ENCODE assay signal across 25 cellular contexts in the genomic region with DNA sequence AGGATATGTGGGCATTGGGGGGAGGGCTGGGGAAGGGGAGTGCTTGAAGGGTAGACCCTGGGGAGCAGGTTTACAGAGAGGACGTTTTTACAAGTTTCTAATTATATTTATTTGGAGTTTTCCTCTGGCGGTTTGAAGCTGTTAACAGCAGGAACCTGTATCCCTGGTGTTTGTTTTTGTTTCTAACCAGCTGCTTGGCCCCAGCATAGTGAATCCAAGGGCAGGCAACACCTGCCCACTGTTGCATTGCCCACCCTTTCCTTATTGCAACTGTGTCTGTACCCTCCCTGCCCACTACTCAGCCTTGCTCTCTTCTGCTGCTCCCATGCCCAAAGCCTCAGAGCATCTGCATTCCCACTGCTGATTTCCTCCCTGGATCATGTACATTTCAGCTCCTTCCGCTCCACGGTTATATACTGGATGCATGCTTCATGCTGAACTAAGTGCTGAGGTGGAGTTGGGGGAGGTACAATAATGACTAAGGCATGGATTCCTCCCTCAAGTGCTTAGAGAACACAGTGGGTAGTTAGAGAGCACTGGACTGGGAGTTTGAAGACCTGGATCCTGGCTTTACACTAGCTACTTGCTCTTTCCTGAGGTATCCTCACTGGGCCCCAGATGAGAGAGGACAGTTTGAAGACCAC. TPM values are rescaled to one million over a fixed set of nuclear protein-coding genes. Genes with fewer than 3 reads are reported as not detected.
DNase-seq lines count a peak whose midpoint lies in the region; ATAC-seq and TF ChIP-seq lines count a peak whose summit lies in the region.
"Had no signal": no experiment of that assay in that cellular context is flagged by ENCODE, and none has a peak within 500 bp of the region (broad histone marks: within the 10 kb centered on the region; RNA-seq: fewer than 3 reads in every experiment).

No MANE protein-coding gene starts in this region.

- H3K27ac Mint-ChIP-seq in Calu3 (ENCODE audit: unreplicated experiment): no peak overlapping the region
- H3K27ac Mint-ChIP-seq: activated CD8-positive, alpha-beta T cell treated with anti-CD3 and anti-CD28 coated beads for 36 hours; naive thymus-derived CD4-positive, alpha-beta T cell had no signal

- H3K4me3 ChIP-seq in right cardiac atrium (ENCODE audit: low read length): no peak overlapping the region
- no peak overlapping the region for H3K4me3 ChIP-seq in tibial artery
- H3K4me3 ChIP-seq: adrenal gland, pancreas, right atrium auricular region had no signal

- no peaks in the 10 kb centered on the region for H3K36me3 Mint-ChIP-seq in Calu3 (ENCODE audit: insufficient read depth, unreplicated experiment)

- H3K36me3 ChIP-seq in tibial artery: no peaks in the 10 kb centered on the region
- H3K36me3 ChIP-seq: adrenal gland, pancreas, right atrium auricular region had no signal

- TF ChIP-seq CTCF in tibial artery (IDR thresholded peaks at IDR 0.05): no peak
- no peak for TF ChIP-seq CTCF in Calu3 (IDR thresholded peaks at IDR 0.05; ENCODE audit: unreplicated experiment)

- no peak overlapping the region for H3K4me3 Mint-ChIP-seq in Calu3 (ENCODE audit: low read depth, unreplicated experiment)
- H3K4me3 Mint-ChIP-seq: activated CD8-positive, alpha-beta T cell treated with anti-CD3 and anti-CD28 coated beads for 36 hours; IgD-negative memory B cell; naive thymus-derived CD4-positive, alpha-beta T cell had no signal

- H3K9me3 Mint-ChIP-seq in Calu3 (ENCODE audit: low read depth, unreplicated experiment): no peaks in the 10 kb centered on the region
- H3K9me3 Mint-ChIP-seq: activated CD8-positive, alpha-beta T cell treated with anti-CD3 and anti-CD28 coated beads for 36 hours; IgD-negative memory B cell had no signal

- no peaks in the 10 kb centered on the region for H3K9me3 ChIP-seq in right cardiac atrium (ENCODE audit: control insufficient read depth, low read length)
- H3K9me3 ChIP-seq in tibial artery: no peaks in the 10 kb centered on the region
- H3K9me3 ChIP-seq: adrenal gland, pancreas, right atrium auricular region had no signal

- ATAC-seq in Right ventricle myocardium superior (ENCODE audit: poor library complexity) (peak; percentile 2), right cardiac atrium (no peak), HG03159 (IDR thresholded peaks at IDR 0.05; ENCODE audit: unreplicated experiment) (no peak), GM18909 (IDR thresholded peaks at IDR 0.05; ENCODE audit: poor library complexity, unreplicated experiment) (no peak)
- ATAC-seq: activated CD4-positive, CD25-positive, alpha-beta regulatory T cell treated with anti-CD3 and anti-CD28 coated beads, Interleukin-2, amount 50 U/mL, for 24 hours; activated CD8-positive, alpha-beta T cell treated with anti-CD3 and anti-CD28 coated beads for 36 hours; naive thymus-derived CD4-positive, alpha-beta T cell; pancreas had no signal

- H3K27me3 Mint-ChIP-seq in Calu3 (ENCODE audit: unreplicated experiment): peaks cover 58% of the 10 kb centered on the region

- H3K27me3 ChIP-seq in right cardiac atrium (ENCODE audit: control insufficient read depth, insufficient read depth): no peaks in the 10 kb centered on the region
- H3K27me3 ChIP-seq in tibial artery: no peaks in the 10 kb centered on the region
- H3K27me3 ChIP-seq: adrenal gland, right atrium auricular region had no signal

- H3K4me1 ChIP-seq in right cardiac atrium (ENCODE audit: control insufficient read depth, insufficient read depth, low read length): peaks cover 2% of the 10 kb centered on the region
- H3K4me1 ChIP-seq in tibial artery: peaks cover 0 to 91% (median 30%) of the 10 kb centered on the region in 4 donors
- H3K4me1 ChIP-seq: right atrium auricular region had no signal

- H3K27ac ChIP-seq in right cardiac atrium (ENCODE audit: low read length) (no peak overlapping the region), tibial artery (peak overlapping the region; percentile 88 to 89)
- H3K27ac ChIP-seq: adrenal gland, pancreas, right atrium auricular region had no signal

- CTCF ChIA-PET in Calu3 (lab: Charles Lee): interaction anchor here (1.6 kb wide), 1 partner anchor 15 kb away, joined by 4 read pairs; no protein-coding TSS in a partner anchor

- intact Hi-C loops in Right ventricle myocardium superior (cut with DNase I): no loop called here
- intact Hi-C loops in right cardiac atrium (cut with DNase I): loop anchor here in 1 of 4 donors (10.0 kb wide), 1 partner anchor 225 kb away; no protein-coding TSS in a partner anchor
- intact Hi-C loops in tibial artery (cut with DNase I; ENCODE audit: low total_unique reads): no loop called here
- intact Hi-C loops in Calu3 (cut with micrococcal nuclease; ENCODE audit: unreplicated experiment): no loop called here

- no TSS peak for BruUV-seq in Calu3 (replicated peaks; lab: Mats Ljungman, UMichigan)

- H3K4me1 Mint-ChIP-seq in Calu3 (ENCODE audit: low read depth, unreplicated experiment): peaks cover 20% of the 10 kb centered on the region
- H3K4me1 Mint-ChIP-seq: IgD-negative memory B cell had no signal

- WGBS in right cardiac atrium: 68% methylated on average over 4 of the region's 4 CpGs

- DNase-seq in Right ventricle myocardium superior (no peak), right cardiac atrium (no peak), NCI-H146 treated with DMSO at 0.1 percent for 48 hours (lab: John Stamatoyannopoulos, UW; ENCODE audit: unreplicated experiment) (peak; percentile 40), amniotic epithelial cell (ENCODE audit: low read depth) (peak; percentile 28), tibial artery (no peak), Calu3 (no peak)
- DNase-seq: ACHN; activated CD8-positive, alpha-beta T cell treated with anti-CD3 and anti-CD28 coated beads for 36 hours; adrenal gland; C1 segment of cervical spinal cord; GF-D8; glutamatergic neuron; H7; naive thymus-derived CD4-positive, alpha-beta T cell; NCI-H1694 treated with DMSO at 0.1 percent for 48 hours; NCI-H526; OCI-M1; pancreas; stimulated activated CD4-positive, alpha-beta T cell treated with anti-CD3 and anti-CD28 coated beads, Interleukin-15, amount 100 ng/mL, for 24 hours; stimulated activated CD8-positive, alpha-beta memory T cell treated with anti-CD3 and anti-CD28 coated beads, Interleukin-4, amount 100 ng/mL, for 48 hours had no signal

RNA-seq across cellular contexts. Expression of a gene that starts 6.0 kb away (rescaled TPM):
- total RNA-seq in Right ventricle myocardium superior: 9.7 TPM
- under 1 TPM; 0.25 to 0.86 (median 0.49) TPM for total RNA-seq in right cardiac atrium
- 0.38 TPM for polyA plus RNA-seq in right cardiac atrium
- 0.44 and 0.47 TPM in 2 replicates for total RNA-seq in Calu3 (2022)
- total RNA-seq: activated CD8-positive, alpha-beta T cell treated with anti-CD3 and anti-CD28 coated beads for 36 hours; naive thymus-derived CD4-positive, alpha-beta T cell had no signal

RNA-seq across cellular contexts. Expression of a gene that starts 39.7 kb away (rescaled TPM):
- total RNA-seq in Right ventricle myocardium superior (35.3 TPM), right cardiac atrium (10 to 100 TPM; 28.6 to 44.4 (median 38.2) TPM), Calu3 (2022) (52.0 and 60.0 TPM in 2 replicates)
- 35.8 TPM for polyA plus RNA-seq in right cardiac atrium

Comparison
In these comparisons a context has a peak if more than half of its experiments do, and no peak if none do; other contexts are left out.
1. DNase-seq: peak in NCI-H146 treated with DMSO at 0.1 percent for 48 hours (single experiment) and amniotic epithelial cell (single experiment); none in Right ventricle myocardium superior (single experiment), right cardiac atrium (0 of 3), tibial artery (0 of 2) and Calu3 (single experiment).